Comparison of ENCODE assay signal across 1 cellular context in the genomic region with DNA sequence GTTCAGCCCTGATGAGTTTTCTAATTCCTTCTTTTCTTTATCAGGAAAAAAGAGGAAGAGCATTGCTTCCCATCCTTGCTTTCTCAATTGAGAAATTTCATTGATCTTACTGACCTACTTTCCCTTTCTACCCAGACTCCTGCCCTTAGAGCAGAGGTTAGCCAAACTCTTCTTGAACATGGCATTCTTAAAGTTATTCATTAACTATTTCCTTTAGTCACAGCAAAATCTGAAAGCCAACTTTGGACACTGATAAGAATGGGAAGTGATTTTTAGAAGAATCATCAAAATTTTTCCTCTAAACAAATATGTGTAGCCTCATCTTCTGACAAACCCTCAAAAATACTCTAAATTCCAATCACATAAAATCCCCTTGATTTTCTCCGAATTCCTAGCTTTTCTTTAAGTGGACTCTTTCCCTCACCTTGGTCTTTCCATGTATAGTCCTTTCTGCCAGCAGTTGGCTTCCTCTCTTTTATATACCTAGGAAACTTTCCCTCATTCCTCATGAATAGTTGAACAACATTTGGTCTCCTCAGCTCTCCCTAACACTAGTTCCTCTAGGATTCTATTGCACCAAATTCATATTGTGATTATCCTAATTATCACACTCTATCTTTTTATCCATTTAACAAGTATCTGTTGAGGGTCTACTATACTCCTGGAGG.
TF ChIP-seq lines count a peak whose summit lies in the region.

No MANE protein-coding gene starts in this region.

TF ChIP-seq in HepG2, 621 proteins besides CTCF, POLR2A, EP300 and RAD21 (continued from another document and continues in another):
- TF ChIP-seq HNF1B (CRISPR knock-in tag; IDR thresholded peaks at IDR 0.05) (peak; percentile 58; the same call in 1 of the 2 replicates), FOXJ3 (CRISPR knock-in tag; IDR thresholded peaks at IDR 0.05; ENCODE audit: borderline replicate concordance) (peak; percentile 23; the same call in 1 of the 2 replicates), HNF1A (IDR thresholded peaks at IDR 0.05; ENCODE audit: low read depth) (peak; percentile 98), HNF1A (CRISPR knock-in tag; IDR thresholded peaks at IDR 0.05; ENCODE audit: borderline replicate concordance) (peak; percentile 96), BCLAF1 (IDR thresholded peaks at IDR 0.05) (no peak), IRF1 (CRISPR knock-in tag; IDR thresholded peaks at IDR 0.05; ENCODE audit: low read depth) (no peak), FOXP4 (CRISPR knock-in tag; IDR thresholded peaks at IDR 0.05) (peak; percentile 72), FOXA3 (CRISPR knock-in tag; IDR thresholded peaks at IDR 0.05) (peak; percentile 79), KLF6 (CRISPR knock-in tag; IDR thresholded peaks at IDR 0.05) (no peak), GTF3A (CRISPR knock-in tag; conservative IDR thresholded peaks at IDR 0.05) (no peak), ZNF83 (CRISPR knock-in tag; IDR thresholded peaks at IDR 0.05; ENCODE audit: borderline replicate concordance) (no peak), ZNF644 (CRISPR knock-in tag; IDR thresholded peaks at IDR 0.05; ENCODE audit: low read depth) (0 out of 2 replicates have a peak, but pooled peaks have one; percentile 38), SIX1 (CRISPR knock-in tag; IDR thresholded peaks at IDR 0.05; ENCODE audit: borderline replicate concordance) (0 out of 2 replicates have a peak, but pooled peaks have one; percentile 18), FOXP1 (IDR thresholded peaks at IDR 0.05) (no peak), FOXP1 (CRISPR knock-in tag; IDR thresholded peaks at IDR 0.05) (peak; percentile 58; the same call in 1 of the 2 replicates), SMARCC2 (IDR thresholded peaks at IDR 0.05) (0 out of 2 replicates have a peak, but pooled peaks have one; percentile 16), NBN (conservative IDR thresholded peaks at IDR 0.05) (no peak), GATA4 (IDR thresholded peaks at IDR 0.05; ENCODE audit: borderline replicate concordance, low read depth) (peak; percentile 78; the same call in 1 of the 2 replicates), ZNF546 (CRISPR knock-in tag; conservative IDR thresholded peaks at IDR 0.05) (no peak), EHMT2 (IDR thresholded peaks at IDR 0.05; ENCODE audit: borderline replicate concordance, low read depth, low read length) (peak; percentile 79; the same call in 1 of the 2 replicates), ZNF296 (CRISPR knock-in tag; conservative IDR thresholded peaks at IDR 0.05) (no peak), TOE1 (CRISPR knock-in tag; IDR thresholded peaks at IDR 0.05) (peak; percentile 58; the same call in 1 of the 2 replicates), CHD4 (IDR thresholded peaks at IDR 0.05; ENCODE audit: borderline replicate concordance, low read length) (0 out of 2 replicates have a peak, but pooled peaks have one; percentile 44), HOXA3 (CRISPR knock-in tag; IDR thresholded peaks at IDR 0.05) (no peak), EEA1 (CRISPR knock-in tag; IDR thresholded peaks at IDR 0.05; ENCODE audit: borderline replicate concordance) (no peak), SAFB2 (CRISPR knock-in tag; IDR thresholded peaks at IDR 0.05; ENCODE audit: borderline replicate concordance, low read depth) (no peak)
- TF ChIP-seq, protein P1, sequence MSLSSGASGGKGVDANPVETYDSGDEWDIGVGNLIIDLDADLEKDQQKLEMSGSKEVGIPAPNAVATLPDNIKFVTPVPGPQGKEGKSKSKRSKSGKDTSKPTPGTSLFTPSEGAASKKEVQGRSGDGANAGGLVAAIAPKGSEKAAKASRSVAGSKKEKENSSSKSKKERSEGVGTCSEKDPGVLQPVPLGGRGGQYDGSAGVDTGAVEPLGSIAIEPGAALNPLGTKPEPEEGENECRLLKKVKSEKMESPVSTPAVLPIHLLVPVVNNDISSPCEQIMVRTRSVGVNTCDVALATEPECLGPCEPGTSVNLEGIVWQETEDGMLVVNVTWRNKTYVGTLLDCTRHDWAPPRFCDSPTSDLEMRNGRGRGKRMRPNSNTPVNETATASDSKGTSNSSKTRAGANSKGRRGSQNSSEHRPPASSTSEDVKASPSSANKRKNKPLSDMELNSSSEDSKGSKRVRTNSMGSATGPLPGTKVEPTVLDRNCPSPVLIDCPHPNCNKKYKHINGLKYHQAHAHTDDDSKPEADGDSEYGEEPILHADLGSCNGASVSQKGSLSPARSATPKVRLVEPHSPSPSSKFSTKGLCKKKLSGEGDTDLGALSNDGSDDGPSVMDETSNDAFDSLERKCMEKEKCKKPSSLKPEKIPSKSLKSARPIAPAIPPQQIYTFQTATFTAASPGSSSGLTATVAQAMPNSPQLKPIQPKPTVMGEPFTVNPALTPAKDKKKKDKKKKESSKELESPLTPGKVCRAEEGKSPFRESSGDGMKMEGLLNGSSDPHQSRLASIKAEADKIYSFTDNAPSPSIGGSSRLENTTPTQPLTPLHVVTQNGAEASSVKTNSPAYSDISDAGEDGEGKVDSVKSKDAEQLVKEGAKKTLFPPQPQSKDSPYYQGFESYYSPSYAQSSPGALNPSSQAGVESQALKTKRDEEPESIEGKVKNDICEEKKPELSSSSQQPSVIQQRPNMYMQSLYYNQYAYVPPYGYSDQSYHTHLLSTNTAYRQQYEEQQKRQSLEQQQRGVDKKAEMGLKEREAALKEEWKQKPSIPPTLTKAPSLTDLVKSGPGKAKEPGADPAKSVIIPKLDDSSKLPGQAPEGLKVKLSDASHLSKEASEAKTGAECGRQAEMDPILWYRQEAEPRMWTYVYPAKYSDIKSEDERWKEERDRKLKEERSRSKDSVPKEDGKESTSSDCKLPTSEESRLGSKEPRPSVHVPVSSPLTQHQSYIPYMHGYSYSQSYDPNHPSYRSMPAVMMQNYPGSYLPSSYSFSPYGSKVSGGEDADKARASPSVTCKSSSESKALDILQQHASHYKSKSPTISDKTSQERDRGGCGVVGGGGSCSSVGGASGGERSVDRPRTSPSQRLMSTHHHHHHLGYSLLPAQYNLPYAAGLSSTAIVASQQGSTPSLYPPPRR (CRISPR knock-in tag; IDR thresholded peaks at IDR 0.05; ENCODE audit: borderline replicate concordance), result peak; percentile 49; the same call in 1 of the 2 replicates
- TF ChIP-seq, protein P2, sequence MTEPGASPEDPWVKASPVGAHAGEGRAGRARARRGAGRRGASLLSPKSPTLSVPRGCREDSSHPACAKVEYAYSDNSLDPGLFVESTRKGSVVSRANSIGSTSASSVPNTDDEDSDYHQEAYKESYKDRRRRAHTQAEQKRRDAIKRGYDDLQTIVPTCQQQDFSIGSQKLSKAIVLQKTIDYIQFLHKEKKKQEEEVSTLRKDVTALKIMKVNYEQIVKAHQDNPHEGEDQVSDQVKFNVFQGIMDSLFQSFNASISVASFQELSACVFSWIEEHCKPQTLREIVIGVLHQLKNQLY (CRISPR knock-in tag; IDR thresholded peaks at IDR 0.05), result 0 out of 2 replicates have a peak, but pooled peaks have one; percentile 10
- TF ChIP-seq, protein P3, sequence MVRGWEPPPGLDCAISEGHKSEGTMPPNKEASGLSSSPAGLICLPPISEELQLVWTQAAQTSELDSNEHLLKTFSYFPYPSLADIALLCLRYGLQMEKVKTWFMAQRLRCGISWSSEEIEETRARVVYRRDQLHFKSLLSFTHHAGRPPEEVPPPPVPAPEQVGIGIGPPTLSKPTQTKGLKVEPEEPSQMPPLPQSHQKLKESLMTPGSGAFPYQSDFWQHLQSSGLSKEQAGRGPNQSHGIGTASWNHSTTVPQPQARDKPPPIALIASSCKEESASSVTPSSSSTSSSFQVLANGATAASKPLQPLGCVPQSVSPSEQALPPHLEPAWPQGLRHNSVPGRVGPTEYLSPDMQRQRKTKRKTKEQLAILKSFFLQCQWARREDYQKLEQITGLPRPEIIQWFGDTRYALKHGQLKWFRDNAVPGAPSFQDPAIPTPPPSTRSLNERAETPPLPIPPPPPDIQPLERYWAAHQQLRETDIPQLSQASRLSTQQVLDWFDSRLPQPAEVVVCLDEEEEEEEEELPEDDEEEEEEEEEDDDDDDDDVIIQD (CRISPR knock-in tag; IDR thresholded peaks at IDR 0.05; ENCODE audit: low read depth), result peak; percentile 55; the same call in 1 of the 2 replicates
